In genomic region chr6:30615958-30616810, GRCh38 we compare ENCODE assay signal across 1 cellular context.
A peak's percentile ranks its signal among the peaks of the same experiment; 100 is the strongest.
TF ChIP-seq lines count a peak whose summit lies in the region.

No MANE protein-coding gene starts in this region.

TF ChIP-seq in K562, 482 proteins besides CTCF, POLR2A, EP300 and RAD21 (continued from another document and continues in another):
- TF ChIP-seq RAD51 (IDR thresholded peaks at IDR 0.05; ENCODE audit: borderline replicate concordance, low read depth) (no peak), CHD2 (IDR thresholded peaks at IDR 0.05; ENCODE audit: low read depth, low read length) (peak; percentile 38; the same call in 1 of the 2 replicates), BRF1 (IDR thresholded peaks at IDR 0.05; ENCODE audit: borderline replicate concordance, extremely low read depth, insufficient read length) (no peak), HDAC8 (tag; IDR thresholded peaks at IDR 0.05) (no peak), CBFA2T2 (conservative IDR thresholded peaks at IDR 0.05) (no peak; the same call in 1 of the 2 replicates), TARDBP (IDR thresholded peaks at IDR 0.05) (no peak), ZNF217 (CRISPR knock-in tag; IDR thresholded peaks at IDR 0.05) (no peak), IFI16 (CRISPR knock-in tag; IDR thresholded peaks at IDR 0.05) (no peak), ZNF23 (CRISPR knock-in tag; IDR thresholded peaks at IDR 0.05) (no peak), MCM2 (IDR thresholded peaks at IDR 0.05; ENCODE audit: low read depth) (no peak), TCF7L2 (IDR thresholded peaks at IDR 0.05; ENCODE audit: low read depth, low read length) (no peak), SRSF9 (IDR thresholded peaks at IDR 0.05; ENCODE audit: borderline replicate concordance, low read depth, low read length) (no peak), HNRNPK (IDR thresholded peaks at IDR 0.05; ENCODE audit: low read depth, low read length, poor library complexity, severe bottlenecking) (peak; percentile 44), ZC3H8 (IDR thresholded peaks at IDR 0.05) (no peak), HLTF (IDR thresholded peaks at IDR 0.05) (no peak), PML (IDR thresholded peaks at IDR 0.05; ENCODE audit: low read length) (peak; percentile 66; the same call in 1 of the 2 replicates), BACH1 (tag; IDR thresholded peaks at IDR 0.05) (peak; percentile 37; the same call in 1 of the 2 replicates), CEBPG (CRISPR knock-in tag; IDR thresholded peaks at IDR 0.05) (no peak), CEBPG (tag; conservative IDR thresholded peaks at IDR 0.05 in 1 of 2, IDR thresholded peaks at IDR 0.05 in 1 of 2) (no peak), GTF2A2 (tag; IDR thresholded peaks at IDR 0.05) (no peak), ZNF174 (CRISPR knock-in tag; IDR thresholded peaks at IDR 0.05) (no peak), ZNF354B (CRISPR knock-in tag; IDR thresholded peaks at IDR 0.05) (no peak), MTA1 (IDR thresholded peaks at IDR 0.05; ENCODE audit: borderline replicate concordance) (no peak), FOXK1 (CRISPR knock-in tag; IDR thresholded peaks at IDR 0.05; ENCODE audit: borderline replicate concordance) (peak; percentile 97), ZNF699 (CRISPR knock-in tag; IDR thresholded peaks at IDR 0.05; ENCODE audit: insufficient replicate concordance) (no peak), WHSC1 (IDR thresholded peaks at IDR 0.05; ENCODE audit: low read length) (no peak), GATAD2A (IDR thresholded peaks at IDR 0.05) (no peak), SMAD4 (CRISPR knock-in tag; conservative IDR thresholded peaks at IDR 0.05) (no peak), ARNT (IDR thresholded peaks at IDR 0.05) (peak in 1 of 2 experiments; percentile 18; a peak in 1 of 4 replicates), ZNF780A (CRISPR knock-in tag; IDR thresholded peaks at IDR 0.05) (no peak), HMG20B (CRISPR knock-in tag; IDR thresholded peaks at IDR 0.05) (no peak), FOXP1 (CRISPR knock-in tag; IDR thresholded peaks at IDR 0.05) (peak; percentile 20; the same call in 1 of the 2 replicates), ZSCAN32 (CRISPR knock-in tag; IDR thresholded peaks at IDR 0.05) (peak; percentile 12; the same call in 1 of the 2 replicates), SMARCA5 (IDR thresholded peaks at IDR 0.05) (no peak), ZNF311 (CRISPR knock-in tag; IDR thresholded peaks at IDR 0.05) (no peak), ZNF445 (CRISPR knock-in tag; IDR thresholded peaks at IDR 0.05; ENCODE audit: low read depth) (0 out of 2 replicates have a peak, but pooled peaks have one; percentile 8), SMAD2 (IDR thresholded peaks at IDR 0.05; ENCODE audit: low read depth, low read length) (no peak), HDAC1 (IDR thresholded peaks at IDR 0.05) (0 out of 4 replicates have a peak, but pooled peaks of 1 of the 2 experiments have one; percentile 11), NR2C2 (CRISPR knock-in tag; IDR thresholded peaks at IDR 0.05) (no peak), NR2C2 (tag; IDR thresholded peaks at IDR 0.05) (no peak), SLC30A9 (CRISPR knock-in tag; IDR thresholded peaks at IDR 0.05) (no peak), RERE (CRISPR knock-in tag; IDR thresholded peaks at IDR 0.05; ENCODE audit: borderline replicate concordance) (no peak), CHD4 (IDR thresholded peaks at IDR 0.05; ENCODE audit: insufficient read depth, insufficient replicate concordance, low read depth, low read length, poor library complexity, severe bottlenecking) (no peak), MTF1 (CRISPR knock-in tag; IDR thresholded peaks at IDR 0.05; ENCODE audit: borderline replicate concordance) (0 out of 2 replicates have a peak, but pooled peaks have one; percentile 31), ZSCAN29 (IDR thresholded peaks at IDR 0.05) (no peak), SETDB1 (IDR thresholded peaks at IDR 0.05; ENCODE audit: low read length) (no peak), FIP1L1 (IDR thresholded peaks at IDR 0.05; ENCODE audit: low read depth, low read length, poor library complexity, severe bottlenecking) (no peak), ZNF263 (CRISPR knock-in tag; IDR thresholded peaks at IDR 0.05; ENCODE audit: borderline replicate concordance) (no peak), CREM (IDR thresholded peaks at IDR 0.05; ENCODE audit: low read depth) (no peak), TRIM28 (IDR thresholded peaks at IDR 0.05) (no peak), ZNF644 (tag; IDR thresholded peaks at IDR 0.05; ENCODE audit: low read depth) (peak; percentile 31; the same call in 1 of the 2 replicates), SMC3 (conservative IDR thresholded peaks at IDR 0.05; ENCODE audit: insufficient read depth, low read depth, low read length) (no peak), ARID4B (CRISPR knock-in tag; IDR thresholded peaks at IDR 0.05) (no peak), ZNF79 (CRISPR knock-in tag; IDR thresholded peaks at IDR 0.05; ENCODE audit: low read depth) (no peak), MEF2D (tag; conservative IDR thresholded peaks at IDR 0.05; ENCODE audit: low read depth) (0 out of 2 replicates have a peak, but pooled peaks have one; percentile 6), ASH1L (IDR thresholded peaks at IDR 0.05; ENCODE audit: borderline replicate concordance, low read depth, partially characterized antibody) (no peak), ZNF512 (tag; IDR thresholded peaks at IDR 0.05) (no peak)
- TF ChIP-seq, protein P1, sequence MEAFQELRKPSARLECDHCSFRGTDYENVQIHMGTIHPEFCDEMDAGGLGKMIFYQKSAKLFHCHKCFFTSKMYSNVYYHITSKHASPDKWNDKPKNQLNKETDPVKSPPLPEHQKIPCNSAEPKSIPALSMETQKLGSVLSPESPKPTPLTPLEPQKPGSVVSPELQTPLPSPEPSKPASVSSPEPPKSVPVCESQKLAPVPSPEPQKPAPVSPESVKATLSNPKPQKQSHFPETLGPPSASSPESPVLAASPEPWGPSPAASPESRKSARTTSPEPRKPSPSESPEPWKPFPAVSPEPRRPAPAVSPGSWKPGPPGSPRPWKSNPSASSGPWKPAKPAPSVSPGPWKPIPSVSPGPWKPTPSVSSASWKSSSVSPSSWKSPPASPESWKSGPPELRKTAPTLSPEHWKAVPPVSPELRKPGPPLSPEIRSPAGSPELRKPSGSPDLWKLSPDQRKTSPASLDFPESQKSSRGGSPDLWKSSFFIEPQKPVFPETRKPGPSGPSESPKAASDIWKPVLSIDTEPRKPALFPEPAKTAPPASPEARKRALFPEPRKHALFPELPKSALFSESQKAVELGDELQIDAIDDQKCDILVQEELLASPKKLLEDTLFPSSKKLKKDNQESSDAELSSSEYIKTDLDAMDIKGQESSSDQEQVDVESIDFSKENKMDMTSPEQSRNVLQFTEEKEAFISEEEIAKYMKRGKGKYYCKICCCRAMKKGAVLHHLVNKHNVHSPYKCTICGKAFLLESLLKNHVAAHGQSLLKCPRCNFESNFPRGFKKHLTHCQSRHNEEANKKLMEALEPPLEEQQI (IDR thresholded peaks at IDR 0.05) = no peak
- TF ChIP-seq, protein P2, sequence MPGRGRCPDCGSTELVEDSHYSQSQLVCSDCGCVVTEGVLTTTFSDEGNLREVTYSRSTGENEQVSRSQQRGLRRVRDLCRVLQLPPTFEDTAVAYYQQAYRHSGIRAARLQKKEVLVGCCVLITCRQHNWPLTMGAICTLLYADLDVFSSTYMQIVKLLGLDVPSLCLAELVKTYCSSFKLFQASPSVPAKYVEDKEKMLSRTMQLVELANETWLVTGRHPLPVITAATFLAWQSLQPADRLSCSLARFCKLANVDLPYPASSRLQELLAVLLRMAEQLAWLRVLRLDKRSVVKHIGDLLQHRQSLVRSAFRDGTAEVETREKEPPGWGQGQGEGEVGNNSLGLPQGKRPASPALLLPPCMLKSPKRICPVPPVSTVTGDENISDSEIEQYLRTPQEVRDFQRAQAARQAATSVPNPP (IDR thresholded peaks at IDR 0.05; ENCODE audit: borderline replicate concordance, insufficient read depth, insufficient read length) = no peak
- TF ChIP-seq, protein P3, sequence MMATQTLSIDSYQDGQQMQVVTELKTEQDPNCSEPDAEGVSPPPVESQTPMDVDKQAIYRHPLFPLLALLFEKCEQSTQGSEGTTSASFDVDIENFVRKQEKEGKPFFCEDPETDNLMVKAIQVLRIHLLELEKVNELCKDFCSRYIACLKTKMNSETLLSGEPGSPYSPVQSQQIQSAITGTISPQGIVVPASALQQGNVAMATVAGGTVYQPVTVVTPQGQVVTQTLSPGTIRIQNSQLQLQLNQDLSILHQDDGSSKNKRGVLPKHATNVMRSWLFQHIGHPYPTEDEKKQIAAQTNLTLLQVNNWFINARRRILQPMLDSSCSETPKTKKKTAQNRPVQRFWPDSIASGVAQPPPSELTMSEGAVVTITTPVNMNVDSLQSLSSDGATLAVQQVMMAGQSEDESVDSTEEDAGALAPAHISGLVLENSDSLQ (IDR thresholded peaks at IDR 0.05) = no peak
